In genomic region chr5:60494635-60495034, GRCh38 we compare ENCODE assay signal across 13 cellular contexts.
A peak's percentile ranks its signal among the peaks of the same experiment; 100 is the strongest.
DNase-seq lines count a peak whose midpoint lies in the region; ATAC-seq, FAIRE-seq and TF ChIP-seq lines count a peak whose summit lies in the region.
"Had no signal": no experiment of that assay in that cellular context is flagged by ENCODE, and none has a peak within 500 bp of the region (broad histone marks: within the 10 kb centered on the region; RNA-seq: fewer than 3 reads in every experiment).

No MANE protein-coding gene starts in this region.

- peak overlapping the region; percentile 79 for H3K27ac Mint-ChIP-seq in chondrocyte (ENCODE audit: unreplicated experiment)

- DNase-seq in GM12892 (ENCODE audit: insufficient read length) (no peak), chondrocyte (ENCODE audit: low spot score) (no peak), cerebellar nuclear complex (lab: John Stamatoyannopoulos, UW) (no peak), glomerular visceral epithelial cell (ENCODE audit: extremely low spot score) (no peak), hypothalamus (lab: John Stamatoyannopoulos, UW) (no peak), left lobe of liver (ENCODE audit: low spot score) (no peak)
- DNase-seq: activated T-cell treated with anti-CD3 and anti-CD28 coated beads, Interleukin-2, amount 50 U/mL, for 48 hours; MG63; NCI-H446 treated with DMSO at 0.1 percent for 48 hours; Right ventricle myocardium superior; transverse colon had no signal

- TF ChIP-seq POLR2A in GM12892 (IDR thresholded peaks at IDR 0.05; ENCODE audit: low read depth, low read length) = no peak

- H3K4me3 Mint-ChIP-seq in chondrocyte (ENCODE audit: unreplicated experiment) = peak overlapping the region; percentile 33

- peak; percentile 81 for FAIRE-seq in GM12892 (lab: Jason Lieb, UNC)

- TF ChIP-seq CTCF in chondrocyte (IDR thresholded peaks at IDR 0.05) = no peak

- H3K27me3 Mint-ChIP-seq in chondrocyte (ENCODE audit: low read depth) = no peaks in the 10 kb centered on the region

- H3K9me3 Mint-ChIP-seq in chondrocyte (ENCODE audit: low read depth) = no peaks in the 10 kb centered on the region

- ATAC-seq in GM21367 (IDR thresholded peaks at IDR 0.05; ENCODE audit: unreplicated experiment) = peak; percentile 59
- peak; percentile 85 for ATAC-seq in HG02981 (IDR thresholded peaks at IDR 0.05; ENCODE audit: unreplicated experiment)
- ATAC-seq in left lobe of liver = no peak

- no peaks in the 10 kb centered on the region for H3K36me3 Mint-ChIP-seq in chondrocyte (ENCODE audit: low read depth)

- H3K4me1 Mint-ChIP-seq in chondrocyte (ENCODE audit: low read depth) = peaks cover 90% of the 10 kb centered on the region
